Comparison of ENCODE assay signal across 36 cellular contexts in genomic region chr3:140699516-140700231, GRCh38. TPM values are rescaled to one million over a fixed set of nuclear protein-coding genes. Genes with fewer than 3 reads are reported as not detected.
"Had no signal": no experiment of that assay in that cellular context is flagged by ENCODE, and none has a peak within 500 bp of the region (broad histone marks: within the 10 kb centered on the region; RNA-seq: fewer than 3 reads in every experiment).

No MANE protein-coding gene starts in this region.

- DNase-seq: activated CD4-positive, alpha-beta memory T cell treated with anti-CD3 and anti-CD28 coated beads, Interleukin-2, amount 10 ng/mL, durations not matched to agents 7 days and 5 days; activated CD4-positive, alpha-beta T cell treated with anti-CD3 and anti-CD28 coated beads for 1 hour; activated CD4-positive, alpha-beta T cell treated with anti-CD3 and anti-CD28 coated beads for 4 hours; activated CD4-positive, alpha-beta T cell treated with anti-CD3 and anti-CD28 coated beads, Interleukin-2, amount 10 ng/mL, durations not matched to agents 7 days and 5 days; activated CD4-positive, alpha-beta T cell treated with anti-CD3 and anti-CD28 coated beads, Interleukin-2, amount 50 U/mL, for 4 hours; activated CD8-positive, alpha-beta memory T cell treated with anti-CD3 and anti-CD28 coated beads for 24 hours; activated effector memory CD4-positive, alpha-beta T cell treated with anti-CD3 and anti-CD28 coated beads, Interleukin-2, amount 50 U/mL, for 16 hours; activated naive CD4-positive, alpha-beta T cell treated with anti-CD3 and anti-CD28 coated beads for 36 hours; activated naive CD8-positive, alpha-beta T cell treated with anti-CD3 and anti-CD28 coated beads for 36 hours; activated naive CD8-positive, alpha-beta T cell treated with anti-CD3 and anti-CD28 coated beads, Interleukin-2, amount 50 U/mL, for 24 hours; activated T-cell treated with anti-CD3 and anti-CD28 coated beads, Interleukin-2, amount 50 U/mL, for 4 hours; adrenal gland; amygdala; aorta; body of pancreas; caudate nucleus; cortex of kidney; dermis blood vessel endothelial cell; effector CD4-positive, alpha-beta T cell; effector memory CD8-positive, alpha-beta T cell; erythroblast; esophagus squamous epithelium; foreskin melanocyte; heart right ventricle; T-helper 1 cell; T-helper 17 cell had no signal

- H3K36me3 Mint-ChIP-seq: activated naive CD4-positive, alpha-beta T cell treated with anti-CD3 and anti-CD28 coated beads, Interleukin-2, amount 50 U/mL, for 24 hours; activated naive CD8-positive, alpha-beta T cell treated with anti-CD3 and anti-CD28 coated beads for 36 hours had no signal

- H3K27me3 ChIP-seq: adrenal gland, body of pancreas, esophagus squamous epithelium, gastroesophageal sphincter had no signal

- H3K27ac Mint-ChIP-seq: activated CD4-positive, alpha-beta memory T cell treated with anti-CD3 and anti-CD28 coated beads, Interleukin-2, amount 10 ng/mL, durations not matched to agents 7 days and 5 days; activated CD4-positive, alpha-beta T cell treated with anti-CD3 and anti-CD28 coated beads, Interleukin-2, amount 10 ng/mL, durations not matched to agents 7 days and 5 days; activated naive CD4-positive, alpha-beta T cell treated with anti-CD3 and anti-CD28 coated beads for 36 hours; activated naive CD4-positive, alpha-beta T cell treated with anti-CD3 and anti-CD28 coated beads, Interleukin-2, amount 50 U/mL, for 24 hours; activated naive CD8-positive, alpha-beta T cell treated with anti-CD3 and anti-CD28 coated beads for 36 hours; activated naive CD8-positive, alpha-beta T cell treated with anti-CD3 and anti-CD28 coated beads, Interleukin-2, amount 50 U/mL, for 24 hours; activated T-helper 1 cell treated with anti-CD3 and anti-CD28 coated beads, Interleukin-12 subunit alpha, Interleukin-12 subunit beta, Interleukin-2, Interleukin-4 antibody, amounts not matched to agents 30 ng/mL and 10 ng/mL and 1 ng/mL, durations not matched to agents 14 hours and 24 hours and 36 hours; activated T-helper 2 cell treated with anti-CD3 and anti-CD28 coated beads, Interferon-gamma antibody, Interleukin-2, Interleukin-4, amounts not matched to agents 10 μg/mL and 5 μg/mL and 100 μg/mL, durations not matched to agents 14 hours and 24 hours and 36 hours; effector memory CD8-positive, alpha-beta T cell; T-helper 17 cell; T-helper 2 cell treated with Interferon-gamma antibody and Interleukin-4, amounts not matched to agents 5 μg/mL and 100 μg/mL, for 36 hours had no signal

- H3K36me3 ChIP-seq: adrenal gland, esophagus squamous epithelium, gastroesophageal sphincter, heart right ventricle had no signal

- H3K9me3 Mint-ChIP-seq: activated CD4-positive, alpha-beta memory T cell treated with anti-CD3 and anti-CD28 coated beads, Interleukin-2, amount 10 ng/mL, durations not matched to agents 7 days and 5 days; activated CD4-positive, alpha-beta T cell treated with anti-CD3 and anti-CD28 coated beads, Interleukin-2, amount 10 ng/mL, durations not matched to agents 7 days and 5 days; activated naive CD4-positive, alpha-beta T cell treated with anti-CD3 and anti-CD28 coated beads for 36 hours; activated naive CD8-positive, alpha-beta T cell treated with anti-CD3 and anti-CD28 coated beads for 36 hours; activated naive CD8-positive, alpha-beta T cell treated with anti-CD3 and anti-CD28 coated beads, Interleukin-2, amount 50 U/mL, for 24 hours; activated T-cell treated with anti-CD3 and anti-CD28 coated beads, Interleukin-2, amount 50 U/mL, for 4 hours; activated T-helper 1 cell treated with anti-CD3 and anti-CD28 coated beads, Interleukin-12 subunit alpha, Interleukin-12 subunit beta, Interleukin-2, Interleukin-4 antibody, amounts not matched to agents 30 ng/mL and 10 ng/mL and 1 ng/mL, durations not matched to agents 14 hours and 24 hours and 36 hours; activated T-helper 2 cell treated with anti-CD3 and anti-CD28 coated beads, Interferon-gamma antibody, Interleukin-2, Interleukin-4, amounts not matched to agents 10 μg/mL and 5 μg/mL and 100 μg/mL, durations not matched to agents 14 hours and 24 hours and 36 hours; T-helper 2 cell treated with Interferon-gamma antibody and Interleukin-4, amounts not matched to agents 5 μg/mL and 100 μg/mL, for 36 hours had no signal

- H3K27me3 Mint-ChIP-seq: activated CD4-positive, alpha-beta memory T cell treated with anti-CD3 and anti-CD28 coated beads, Interleukin-2, amount 10 ng/mL, durations not matched to agents 7 days and 5 days; activated naive CD8-positive, alpha-beta T cell treated with anti-CD3 and anti-CD28 coated beads for 36 hours; activated naive CD8-positive, alpha-beta T cell treated with anti-CD3 and anti-CD28 coated beads, Interleukin-2, amount 50 U/mL, for 24 hours had no signal

- H3K4me1 Mint-ChIP-seq: activated CD4-positive, alpha-beta memory T cell treated with anti-CD3 and anti-CD28 coated beads, Interleukin-2, amount 10 ng/mL, durations not matched to agents 7 days and 5 days; activated CD4-positive, alpha-beta T cell treated with anti-CD3 and anti-CD28 coated beads, Interleukin-2, amount 10 ng/mL, durations not matched to agents 7 days and 5 days; activated naive CD4-positive, alpha-beta T cell treated with anti-CD3 and anti-CD28 coated beads, Interleukin-2, amount 50 U/mL, for 24 hours; activated naive CD8-positive, alpha-beta T cell treated with anti-CD3 and anti-CD28 coated beads for 36 hours; activated naive CD8-positive, alpha-beta T cell treated with anti-CD3 and anti-CD28 coated beads, Interleukin-2, amount 50 U/mL, for 24 hours; T-helper 17 cell had no signal

- H3K9me3 ChIP-seq: adrenal gland, body of pancreas, esophagus squamous epithelium, gastroesophageal sphincter, heart right ventricle had no signal

- H3K27ac ChIP-seq: adrenal gland, body of pancreas, esophagus squamous epithelium, gastroesophageal sphincter, heart right ventricle had no signal

- H3K4me3 ChIP-seq: adrenal gland, body of pancreas, esophagus squamous epithelium, gastroesophageal sphincter, heart right ventricle had no signal

- ATAC-seq: activated naive CD8-positive, alpha-beta T cell treated with anti-CD3 and anti-CD28 coated beads, Interleukin-2, amount 50 U/mL, for 24 hours; activated T-cell treated with anti-CD3 and anti-CD28 coated beads, Interleukin-2, amount 50 U/mL, for 4 hours; body of pancreas; effector memory CD8-positive, alpha-beta T cell; gastroesophageal sphincter; heart right ventricle; T-helper 17 cell had no signal

- H3K4me3 Mint-ChIP-seq: activated CD4-positive, alpha-beta memory T cell treated with anti-CD3 and anti-CD28 coated beads, Interleukin-2, amount 10 ng/mL, durations not matched to agents 7 days and 5 days; activated CD4-positive, alpha-beta T cell treated with anti-CD3 and anti-CD28 coated beads, Interleukin-2, amount 10 ng/mL, durations not matched to agents 7 days and 5 days; activated naive CD4-positive, alpha-beta T cell treated with anti-CD3 and anti-CD28 coated beads for 36 hours; activated naive CD4-positive, alpha-beta T cell treated with anti-CD3 and anti-CD28 coated beads, Interleukin-2, amount 50 U/mL, for 24 hours; activated naive CD8-positive, alpha-beta T cell treated with anti-CD3 and anti-CD28 coated beads for 36 hours; activated naive CD8-positive, alpha-beta T cell treated with anti-CD3 and anti-CD28 coated beads, Interleukin-2, amount 50 U/mL, for 24 hours; activated T-cell treated with anti-CD3 and anti-CD28 coated beads, Interleukin-2, amount 50 U/mL, for 4 hours; activated T-helper 1 cell treated with anti-CD3 and anti-CD28 coated beads, Interleukin-12 subunit alpha, Interleukin-12 subunit beta, Interleukin-2, Interleukin-4 antibody, amounts not matched to agents 30 ng/mL and 10 ng/mL and 1 ng/mL, durations not matched to agents 14 hours and 24 hours and 36 hours; effector memory CD8-positive, alpha-beta T cell; T-helper 17 cell; T-helper 2 cell treated with Interferon-gamma antibody and Interleukin-4, amounts not matched to agents 5 μg/mL and 100 μg/mL, for 36 hours had no signal

- H3K4me1 ChIP-seq: adrenal gland, body of pancreas, esophagus squamous epithelium, gastroesophageal sphincter, heart right ventricle had no signal

- FAIRE-seq: colon had no signal

RNA-seq across cellular contexts. Expression of gene TRIM42, which starts 21.8 kb away (rescaled TPM):
- total RNA-seq: activated CD4-positive, alpha-beta memory T cell treated with anti-CD3 and anti-CD28 coated beads, Interleukin-2, amount 10 ng/mL, durations not matched to agents 7 days and 5 days; activated CD4-positive, alpha-beta T cell treated with anti-CD3 and anti-CD28 coated beads, Interleukin-2, amount 10 ng/mL, durations not matched to agents 7 days and 5 days; activated naive CD4-positive, alpha-beta T cell treated with anti-CD3 and anti-CD28 coated beads for 36 hours; activated naive CD8-positive, alpha-beta T cell treated with anti-CD3 and anti-CD28 coated beads for 36 hours; activated T-cell treated with anti-CD3 and anti-CD28 coated beads, Interleukin-2, amount 50 U/mL, for 4 hours; activated T-helper 1 cell treated with anti-CD3 and anti-CD28 coated beads, Interleukin-12 subunit alpha, Interleukin-12 subunit beta, Interleukin-2, Interleukin-4 antibody, amounts not matched to agents 30 ng/mL and 10 ng/mL and 1 ng/mL, durations not matched to agents 14 hours and 24 hours and 36 hours; activated T-helper 2 cell treated with anti-CD3 and anti-CD28 coated beads, Interferon-gamma antibody, Interleukin-2, Interleukin-4, amounts not matched to agents 10 μg/mL and 5 μg/mL and 100 μg/mL, durations not matched to agents 14 hours and 24 hours and 36 hours; adrenal gland; aorta; body of pancreas; chondrocyte; dermis blood vessel endothelial cell; esophagus squamous epithelium; fibroblast of lung; fibroblast of villous mesenchyme; gastroesophageal sphincter; glomerular endothelial cell; heart right ventricle; T-helper 17 cell had no signal
- polyA plus RNA-seq: adrenal gland, aorta, fibroblast of lung, heart right ventricle had no signal
